ENCODE assay signal across 8 cellular contexts in the genomic region with DNA sequence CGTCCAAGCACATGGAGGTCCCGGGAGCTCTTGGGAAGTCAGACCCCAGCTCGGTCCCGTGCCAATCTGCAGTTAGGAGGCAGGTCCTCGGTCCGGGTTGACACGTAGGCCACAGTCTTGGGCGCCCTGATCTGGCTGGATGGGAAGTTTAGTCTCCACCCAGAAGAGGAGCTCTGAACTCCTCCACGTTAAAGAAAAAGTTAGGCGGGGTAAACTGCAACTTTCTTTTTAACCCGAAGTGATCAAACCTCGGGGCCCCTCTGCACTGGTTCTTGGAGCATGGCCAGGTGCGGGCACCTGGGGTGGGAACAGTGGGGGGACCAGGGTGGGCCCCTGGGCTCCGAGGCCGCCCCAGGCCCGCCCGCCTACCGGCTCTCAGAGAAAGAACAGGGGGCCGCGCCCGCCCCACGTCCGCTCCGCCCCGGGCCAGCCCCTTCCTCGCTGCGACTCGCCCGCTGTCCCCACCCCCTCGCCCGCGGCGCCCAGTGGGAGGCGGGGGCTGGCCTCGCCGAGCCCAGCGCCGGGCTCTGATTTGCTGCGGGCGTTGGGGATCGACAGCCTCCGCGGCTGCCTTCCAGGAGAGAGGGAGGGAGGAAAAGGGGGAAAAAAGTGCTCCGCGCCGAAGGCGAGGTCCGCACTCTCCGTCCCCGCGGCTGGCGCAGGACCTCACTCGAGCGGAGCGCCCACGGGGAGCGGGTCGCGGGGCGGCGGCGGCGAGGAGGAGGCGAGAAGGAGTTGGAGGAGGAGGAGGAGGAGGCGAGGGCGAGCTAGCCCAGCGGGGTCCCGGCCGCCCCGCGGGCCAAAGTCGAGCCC. TPM values are rescaled to one million over a fixed set of nuclear protein-coding genes. Genes with fewer than 3 reads are reported as not detected.
DNase-seq lines count a peak whose midpoint lies in the region; ATAC-seq and TF ChIP-seq lines count a peak whose summit lies in the region.

A gene (plus strand): TSS at position 631 of the 813 bp plus-strand sequence. CDS start 385 bp downstream, outside the sequence.

- no peak within 1 kb of the TSS for H3K4me3 ChIP-seq in CD4-positive, CD25-positive, alpha-beta regulatory T cell (ENCODE audit: low read depth, low read length)
- H3K4me3 ChIP-seq in fibroblast of mammary gland (ENCODE audit: control insufficient read depth, low read depth, low read length) (peak within 1 kb of the TSS; percentile 80), muscle layer of duodenum (ENCODE audit: low read depth in 1 of 2, low read length in 2 of 2) (peak within 1 kb of the TSS; percentile 68 to 77), Karpas-422 (ENCODE audit: low read length) (no peak within 1 kb of the TSS)

- no peaks in the 10 kb centered on the region for H4K20me1 ChIP-seq in Karpas-422 (ENCODE audit: insufficient read depth, low read depth, low read length)

- no peak within 1 kb of the TSS for H3K27ac Mint-ChIP-seq in CD4-positive, CD25-positive, alpha-beta regulatory T cell

- peaks cover 0 to 4% (median 0%) of the 10 kb centered on the region in 4 donors for H3K4me1 Mint-ChIP-seq in CD4-positive, CD25-positive, alpha-beta regulatory T cell

- H3K4me1 ChIP-seq in CD4-positive, CD25-positive, alpha-beta regulatory T cell (ENCODE audit: control insufficient read depth, insufficient read depth, low read length, poor library complexity, severe bottlenecking): no peaks in the 10 kb centered on the region
- H3K4me1 ChIP-seq in muscle layer of duodenum (ENCODE audit: control insufficient read depth in 1 of 2, insufficient read depth in 2 of 2, low read length in 2 of 2) (peaks cover 6 to 21% of the 10 kb centered on the region in 2 donors), Karpas-422 (ENCODE audit: low read length) (no peaks in the 10 kb centered on the region)

- no peaks in the 10 kb centered on the region for H3K27me3 ChIP-seq in CD4-positive, CD25-positive, alpha-beta regulatory T cell (ENCODE audit: control insufficient read depth, insufficient read depth, low read length)
- no peaks in the 10 kb centered on the region for H3K27me3 ChIP-seq in muscle layer of duodenum (ENCODE audit: low read depth, low read length)
- no peaks in the 10 kb centered on the region for H3K27me3 ChIP-seq in Karpas-422 (ENCODE audit: low read length)

- no peaks in the 10 kb centered on the region for H3K79me2 ChIP-seq in Karpas-422 (ENCODE audit: low read length)

- no peak within 1 kb of the TSS for H3K9ac ChIP-seq in Karpas-422 (ENCODE audit: low read length)

- peaks cover 0 to 2% (median 0%) of the 10 kb centered on the region in 7 donors for H3K9me3 Mint-ChIP-seq in CD4-positive, CD25-positive, alpha-beta regulatory T cell

- H3K9me2 ChIP-seq in Karpas-422 (replicated peaks; ENCODE audit: insufficient read depth, low read length): no peaks in the 10 kb centered on the region

- peak; percentile 29 to 36 (median 31) for DNase-seq in CD4-positive, CD25-positive, alpha-beta regulatory T cell
- DNase-seq in NCI-H1694 (lab: John Stamatoyannopoulos, UW): peak; percentile 32
- DNase-seq in activated T-cell treated with anti-CD3 and anti-CD28 coated beads, Interleukin-2, amount 50 U/mL, for 1 hour: peak; percentile 54
- peak; percentile 84 for DNase-seq in fibroblast of mammary gland (ENCODE audit: low read depth)
- DNase-seq in stimulated activated CD8-positive, alpha-beta memory T cell treated with anti-CD3 and anti-CD28 coated beads, Interleukin-4, amount 100 ng/mL, for 24 hours (ENCODE audit: low read depth): peak; percentile 44
- DNase-seq in Karpas-422: no peak
- DNase-seq in NCI-H2196 (lab: John Stamatoyannopoulos, UW; ENCODE audit: unreplicated experiment): no peak

- H3K27ac ChIP-seq in CD4-positive, CD25-positive, alpha-beta regulatory T cell (ENCODE audit: insufficient read depth, low read length, poor library complexity, severe bottlenecking): no peak within 1 kb of the TSS
- H3K27ac ChIP-seq in muscle layer of duodenum (ENCODE audit: low read length) (peak within 1 kb of the TSS; percentile 78), Karpas-422 (ENCODE audit: low read length) (no peak within 1 kb of the TSS)

- peak within 1 kb of the TSS in 3 of 4 donors; percentile 52 to 79 (median 58) for H3K4me3 Mint-ChIP-seq in CD4-positive, CD25-positive, alpha-beta regulatory T cell

- TF ChIP-seq CTCF in fibroblast of mammary gland (conservative IDR thresholded peaks at IDR 0.05; ENCODE audit: control insufficient read depth, insufficient read depth, low read depth, low read length): no peak

- no peaks in the 10 kb centered on the region for H3K27me3 Mint-ChIP-seq in CD4-positive, CD25-positive, alpha-beta regulatory T cell

- no peaks in the 10 kb centered on the region for H3K36me3 Mint-ChIP-seq in CD4-positive, CD25-positive, alpha-beta regulatory T cell

- no peaks in the 10 kb centered on the region for H3K9me3 ChIP-seq in CD4-positive, CD25-positive, alpha-beta regulatory T cell (ENCODE audit: control insufficient read depth in 2 of 2, low read length in 2 of 2)
- H3K9me3 ChIP-seq in muscle layer of duodenum (ENCODE audit: control insufficient read depth in 1 of 2, low read length in 2 of 2) (no peaks in the 10 kb centered on the region), Karpas-422 (ENCODE audit: low read length) (no peaks in the 10 kb centered on the region)

- H2AFZ ChIP-seq in Karpas-422 (ENCODE audit: low read length): no peak within 1 kb of the TSS

- peak; percentile 68 to 69 for ATAC-seq in CD4-positive, CD25-positive, alpha-beta regulatory T cell (ENCODE audit: low read depth in 2 of 2)

- H3K4me2 ChIP-seq in Karpas-422 (ENCODE audit: low read depth, low read length, poor library complexity, severe bottlenecking): no peak within 1 kb of the TSS

- H3K36me3 ChIP-seq in CD4-positive, CD25-positive, alpha-beta regulatory T cell (ENCODE audit: control insufficient read depth, insufficient read depth, low read length): no peaks in the 10 kb centered on the region
- H3K36me3 ChIP-seq in muscle layer of duodenum (ENCODE audit: control insufficient read depth in 1 of 2, insufficient read depth in 2 of 2, low read length in 2 of 2) (peaks cover 0 to 3% of the 10 kb centered on the region in 2 donors), Karpas-422 (ENCODE audit: insufficient read depth, low read length) (no peaks in the 10 kb centered on the region)

RNA-seq across cellular contexts. Expression of the gene that starts here (rescaled TPM):
- total RNA-seq in CD4-positive, CD25-positive, alpha-beta regulatory T cell: 1.7 TPM
- under 1 TPM in 2 of 4 donors, not detected in 2; 0.02 to 0.10 TPM for polyA plus RNA-seq in CD4-positive, CD25-positive, alpha-beta regulatory T cell
- total RNA-seq in Karpas-422 (2014; rRNA removed; shearing (Covaris generic); ENCODE audit: low replicate concordance): under 0.01 TPM in 1 of 2 replicates, not detected in the other

Comparison
In these comparisons a context has a peak if more than half of its experiments do, and no peak if none do; other contexts are left out.
1. DNase-seq: peak in CD4-positive, CD25-positive, alpha-beta regulatory T cell (3 of 3), NCI-H1694 (single experiment), activated T-cell treated with anti-CD3 and anti-CD28 coated beads, Interleukin-2, amount 50 U/mL, for 1 hour (single experiment), fibroblast of mammary gland (single experiment) and stimulated activated CD8-positive, alpha-beta memory T cell treated with anti-CD3 and anti-CD28 coated beads, Interleukin-4, amount 100 ng/mL, for 24 hours (single experiment); none in Karpas-422 (single experiment) and NCI-H2196 (single experiment).
2. H3K4me3 ChIP-seq: peak in fibroblast of mammary gland (single experiment) and muscle layer of duodenum (2 of 2); none in CD4-positive, CD25-positive, alpha-beta regulatory T cell (single experiment) and Karpas-422 (single experiment).